Comparison of ENCODE assay signal across 16 cellular contexts in the genomic region with DNA sequence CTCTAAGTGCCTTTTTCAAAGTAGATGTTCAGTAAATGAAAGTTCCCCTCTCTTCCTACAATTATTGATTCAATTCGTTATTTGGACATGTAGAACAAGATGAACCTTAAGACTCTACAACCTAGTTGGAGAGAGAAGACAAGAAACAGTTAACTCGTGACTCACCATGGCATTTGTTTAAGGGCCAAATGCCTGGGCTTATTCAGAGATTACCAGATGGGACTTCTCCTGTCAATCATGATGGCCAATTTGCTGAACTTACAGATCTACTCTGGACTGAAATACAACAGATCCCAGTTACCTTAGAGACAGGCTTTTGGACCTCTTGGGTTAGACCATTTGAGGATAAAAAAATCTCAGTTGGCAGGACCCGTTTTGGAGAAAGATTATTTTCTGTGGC.
DNase-seq lines count a peak whose midpoint lies in the region; ATAC-seq, FAIRE-seq and TF ChIP-seq lines count a peak whose summit lies in the region.
"Had no signal": no experiment of that assay in that cellular context is flagged by ENCODE, and none has a peak within 500 bp of the region (broad histone marks: within the 10 kb centered on the region; RNA-seq: fewer than 3 reads in every experiment).

No MANE protein-coding gene starts in this region.

- no peaks in the 10 kb centered on the region for H3K36me3 ChIP-seq in left ventricle myocardium inferior

- no peak for TF ChIP-seq CTCF in left ventricle myocardium inferior (IDR thresholded peaks at IDR 0.05; ENCODE audit: borderline replicate concordance)

- H3K4me3 ChIP-seq in left ventricle myocardium inferior: no peak overlapping the region

- DNase-seq in ELR (ENCODE audit: low read depth): peak; percentile 1
- peak; percentile 74 for DNase-seq in M059J (ENCODE audit: low read depth)
- DNase-seq in astrocyte of the hippocampus (ENCODE audit: low read depth, low spot score): peak; percentile 17
- peak; percentile 18 for DNase-seq in urothelium cell line (ENCODE audit: low spot score)
- no peak for DNase-seq in OCI-M1 (lab: John Stamatoyannopoulos, UW)
- no peak for DNase-seq in left ventricle myocardium inferior
- DNase-seq: C1 segment of cervical spinal cord; CD4-positive, alpha-beta T cell; DMS153; DMS79 treated with DMSO at 0.1 percent for 48 hours; GF-D8 had no signal

- H3K9me3 ChIP-seq in left ventricle myocardium inferior (replicated peaks): no peaks in the 10 kb centered on the region

- H3K27me3 ChIP-seq in left ventricle myocardium inferior (ENCODE audit: low read depth): peaks cover 83% of the 10 kb centered on the region

- no peak for FAIRE-seq in urothelium cell line (lab: Jason Lieb, UNC)
- FAIRE-seq: A204.1, H54 had no signal

- no peaks in the 10 kb centered on the region for H3K4me1 ChIP-seq in left ventricle myocardium inferior

- no peak for ATAC-seq in HG03342 (IDR thresholded peaks at IDR 0.05; ENCODE audit: unreplicated experiment)
- ATAC-seq: HCT116 had no signal

- H3K27ac ChIP-seq in left ventricle myocardium inferior (replicated peaks): no peak overlapping the region
- H3K27ac ChIP-seq: HL-60 had no signal

- intact Hi-C loops in left ventricle myocardium inferior (cut with micrococcal nuclease): no loop called here

Comparison
In these comparisons a context has a peak if more than half of its experiments do, and no peak if none do; other contexts are left out.
1. DNase-seq: peak in ELR (single experiment), M059J (single experiment), astrocyte of the hippocampus (single experiment) and urothelium cell line (single experiment); none in OCI-M1 (single experiment) and left ventricle myocardium inferior (single experiment).